Comparison of ENCODE assay signal across 1 cellular context in the genomic region with DNA sequence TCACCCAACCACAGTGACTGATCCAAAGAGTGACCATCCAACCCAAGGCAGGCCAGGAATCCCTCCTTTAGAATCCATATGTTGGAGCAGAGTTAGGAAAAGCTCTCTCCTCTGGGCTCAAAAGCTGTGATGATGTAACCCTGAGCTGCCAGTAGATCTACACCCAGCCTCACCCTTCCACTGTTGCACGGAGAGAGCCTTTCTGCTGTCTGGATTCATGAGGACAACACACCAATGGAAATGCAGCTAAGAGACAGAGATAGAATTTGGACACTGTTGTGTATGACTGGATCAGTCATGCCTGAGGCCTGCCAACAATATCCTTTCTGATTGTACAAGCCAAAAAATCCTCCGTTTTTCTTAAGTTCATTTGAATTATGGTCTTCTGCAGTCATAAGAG.
TF ChIP-seq lines count a peak whose summit lies in the region.

No MANE protein-coding gene starts in this region.

TF ChIP-seq in GM23338, 12 proteins besides CTCF, POLR2A, EP300 and RAD21 (continued from another document):
- no peak for TF ChIP-seq ZNF462 (CRISPR knock-in tag; IDR thresholded peaks at IDR 0.05)
- no peak for TF ChIP-seq ZNF331 (CRISPR knock-in tag; IDR thresholded peaks at IDR 0.05; ENCODE audit: low read depth)
- TF ChIP-seq ZNF114 (CRISPR knock-in tag; IDR thresholded peaks at IDR 0.05) = no peak
- TF ChIP-seq, protein P1, sequence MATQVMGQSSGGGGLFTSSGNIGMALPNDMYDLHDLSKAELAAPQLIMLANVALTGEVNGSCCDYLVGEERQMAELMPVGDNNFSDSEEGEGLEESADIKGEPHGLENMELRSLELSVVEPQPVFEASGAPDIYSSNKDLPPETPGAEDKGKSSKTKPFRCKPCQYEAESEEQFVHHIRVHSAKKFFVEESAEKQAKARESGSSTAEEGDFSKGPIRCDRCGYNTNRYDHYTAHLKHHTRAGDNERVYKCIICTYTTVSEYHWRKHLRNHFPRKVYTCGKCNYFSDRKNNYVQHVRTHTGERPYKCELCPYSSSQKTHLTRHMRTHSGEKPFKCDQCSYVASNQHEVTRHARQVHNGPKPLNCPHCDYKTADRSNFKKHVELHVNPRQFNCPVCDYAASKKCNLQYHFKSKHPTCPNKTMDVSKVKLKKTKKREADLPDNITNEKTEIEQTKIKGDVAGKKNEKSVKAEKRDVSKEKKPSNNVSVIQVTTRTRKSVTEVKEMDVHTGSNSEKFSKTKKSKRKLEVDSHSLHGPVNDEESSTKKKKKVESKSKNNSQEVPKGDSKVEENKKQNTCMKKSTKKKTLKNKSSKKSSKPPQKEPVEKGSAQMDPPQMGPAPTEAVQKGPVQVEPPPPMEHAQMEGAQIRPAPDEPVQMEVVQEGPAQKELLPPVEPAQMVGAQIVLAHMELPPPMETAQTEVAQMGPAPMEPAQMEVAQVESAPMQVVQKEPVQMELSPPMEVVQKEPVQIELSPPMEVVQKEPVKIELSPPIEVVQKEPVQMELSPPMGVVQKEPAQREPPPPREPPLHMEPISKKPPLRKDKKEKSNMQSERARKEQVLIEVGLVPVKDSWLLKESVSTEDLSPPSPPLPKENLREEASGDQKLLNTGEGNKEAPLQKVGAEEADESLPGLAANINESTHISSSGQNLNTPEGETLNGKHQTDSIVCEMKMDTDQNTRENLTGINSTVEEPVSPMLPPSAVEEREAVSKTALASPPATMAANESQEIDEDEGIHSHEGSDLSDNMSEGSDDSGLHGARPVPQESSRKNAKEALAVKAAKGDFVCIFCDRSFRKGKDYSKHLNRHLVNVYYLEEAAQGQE (IDR thresholded peaks at IDR 0.05; ENCODE audit: unreplicated experiment) = no peak
